In genomic region chr1:206579747-206580437, GRCh38 we compare ENCODE assay signal across 9 cellular contexts.
DNase-seq lines count a peak whose midpoint lies in the region; ATAC-seq and FAIRE-seq lines count a peak whose summit lies in the region.
"Had no signal": no experiment of that assay in that cellular context is flagged by ENCODE, and none has a peak within 500 bp of the region (broad histone marks: within the 10 kb centered on the region; RNA-seq: fewer than 3 reads in every experiment).

No MANE protein-coding gene starts in this region.

- peak; percentile 84 for DNase-seq in RCC 7860 (ENCODE audit: low spot score)
- peak; percentile 78 for DNase-seq in activated gamma-delta T cell treated with anti-CD3 and anti-CD28 coated beads, Interleukin-2, amount 50 U/mL, for 16 hours (ENCODE audit: low read depth)
- peak; percentile 71 for DNase-seq in kidney tubule cell (ENCODE audit: low spot score)
- peak; percentile 74 to 78 for DNase-seq in stimulated activated CD8-positive, alpha-beta memory T cell treated with anti-CD3 and anti-CD28 coated beads, Interleukin-2, amount 100 ng/mL, for 1 hour (ENCODE audit: low read depth in 2 of 2)
- DNase-seq in DMS53 treated with DMSO at 0.1 percent for 48 hours (lab: John Stamatoyannopoulos, UW; ENCODE audit: unreplicated experiment), result no peak
- no peak for DNase-seq in NCI-H187 (lab: John Stamatoyannopoulos, UW)

- peak; percentile 84 for ATAC-seq in GM18498 (IDR thresholded peaks at IDR 0.05; ENCODE audit: unreplicated experiment)
- peak; percentile 84 for ATAC-seq in HG02798 (IDR thresholded peaks at IDR 0.05; ENCODE audit: poor library complexity, unreplicated experiment)
- ATAC-seq: Panc1 had no signal

- peak; percentile 8 for FAIRE-seq in RCC 7860 (lab: Jason Lieb, UNC)

Comparison
In these comparisons a context has a peak if more than half of its experiments do, and no peak if none do; other contexts are left out.
1. DNase-seq: peak in RCC 7860 (single experiment), activated gamma-delta T cell treated with anti-CD3 and anti-CD28 coated beads, Interleukin-2, amount 50 U/mL, for 16 hours (single experiment), kidney tubule cell (single experiment) and stimulated activated CD8-positive, alpha-beta memory T cell treated with anti-CD3 and anti-CD28 coated beads, Interleukin-2, amount 100 ng/mL, for 1 hour (2 of 2); none in DMS53 treated with DMSO at 0.1 percent for 48 hours (single experiment) and NCI-H187 (0 of 2).